ENCODE assay signal across 2 cellular contexts in genomic region chr3:196408565-196409300, GRCh38.
TF ChIP-seq lines count a peak whose summit lies in the region.

No MANE protein-coding gene starts in this region.

TF ChIP-seq in HEK293T, 16 proteins besides CTCF, POLR2A, EP300 and RAD21:
- TF ChIP-seq PKNOX1 (IDR thresholded peaks at IDR 0.05): peak; percentile 36
- TF ChIP-seq TARDBP (IDR thresholded peaks at IDR 0.05): no peak
- TF ChIP-seq ZNF384 (IDR thresholded peaks at IDR 0.05): no peak

TF ChIP-seq in GM12878, 131 proteins besides CTCF, POLR2A, EP300 and RAD21:
- TF ChIP-seq, protein P1, sequence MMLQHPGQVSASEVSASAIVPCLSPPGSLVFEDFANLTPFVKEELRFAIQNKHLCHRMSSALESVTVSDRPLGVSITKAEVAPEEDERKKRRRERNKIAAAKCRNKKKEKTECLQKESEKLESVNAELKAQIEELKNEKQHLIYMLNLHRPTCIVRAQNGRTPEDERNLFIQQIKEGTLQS (IDR thresholded peaks at IDR 0.05; ENCODE audit: borderline replicate concordance, extremely low read depth, low read depth, low read length): no peak
- TF ChIP-seq, protein P2, sequence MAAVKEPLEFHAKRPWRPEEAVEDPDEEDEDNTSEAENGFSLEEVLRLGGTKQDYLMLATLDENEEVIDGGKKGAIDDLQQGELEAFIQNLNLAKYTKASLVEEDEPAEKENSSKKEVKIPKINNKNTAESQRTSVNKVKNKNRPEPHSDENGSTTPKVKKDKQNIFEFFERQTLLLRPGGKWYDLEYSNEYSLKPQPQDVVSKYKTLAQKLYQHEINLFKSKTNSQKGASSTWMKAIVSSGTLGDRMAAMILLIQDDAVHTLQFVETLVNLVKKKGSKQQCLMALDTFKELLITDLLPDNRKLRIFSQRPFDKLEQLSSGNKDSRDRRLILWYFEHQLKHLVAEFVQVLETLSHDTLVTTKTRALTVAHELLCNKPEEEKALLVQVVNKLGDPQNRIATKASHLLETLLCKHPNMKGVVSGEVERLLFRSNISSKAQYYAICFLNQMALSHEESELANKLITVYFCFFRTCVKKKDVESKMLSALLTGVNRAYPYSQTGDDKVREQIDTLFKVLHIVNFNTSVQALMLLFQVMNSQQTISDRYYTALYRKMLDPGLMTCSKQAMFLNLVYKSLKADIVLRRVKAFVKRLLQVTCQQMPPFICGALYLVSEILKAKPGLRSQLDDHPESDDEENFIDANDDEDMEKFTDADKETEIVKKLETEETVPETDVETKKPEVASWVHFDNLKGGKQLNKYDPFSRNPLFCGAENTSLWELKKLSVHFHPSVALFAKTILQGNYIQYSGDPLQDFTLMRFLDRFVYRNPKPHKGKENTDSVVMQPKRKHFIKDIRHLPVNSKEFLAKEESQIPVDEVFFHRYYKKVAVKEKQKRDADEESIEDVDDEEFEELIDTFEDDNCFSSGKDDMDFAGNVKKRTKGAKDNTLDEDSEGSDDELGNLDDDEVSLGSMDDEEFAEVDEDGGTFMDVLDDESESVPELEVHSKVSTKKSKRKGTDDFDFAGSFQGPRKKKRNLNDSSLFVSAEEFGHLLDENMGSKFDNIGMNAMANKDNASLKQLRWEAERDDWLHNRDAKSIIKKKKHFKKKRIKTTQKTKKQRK (IDR thresholded peaks at IDR 0.05; ENCODE audit: low read depth, low read length): no peak
- 0 out of 2 replicates have a peak, but pooled peaks have one; percentile 55 for TF ChIP-seq CBX5 (IDR thresholded peaks at IDR 0.05; ENCODE audit: low read depth)
TF ChIP-seq in GM12878: peak in this region for 1.
